In the genomic region with DNA sequence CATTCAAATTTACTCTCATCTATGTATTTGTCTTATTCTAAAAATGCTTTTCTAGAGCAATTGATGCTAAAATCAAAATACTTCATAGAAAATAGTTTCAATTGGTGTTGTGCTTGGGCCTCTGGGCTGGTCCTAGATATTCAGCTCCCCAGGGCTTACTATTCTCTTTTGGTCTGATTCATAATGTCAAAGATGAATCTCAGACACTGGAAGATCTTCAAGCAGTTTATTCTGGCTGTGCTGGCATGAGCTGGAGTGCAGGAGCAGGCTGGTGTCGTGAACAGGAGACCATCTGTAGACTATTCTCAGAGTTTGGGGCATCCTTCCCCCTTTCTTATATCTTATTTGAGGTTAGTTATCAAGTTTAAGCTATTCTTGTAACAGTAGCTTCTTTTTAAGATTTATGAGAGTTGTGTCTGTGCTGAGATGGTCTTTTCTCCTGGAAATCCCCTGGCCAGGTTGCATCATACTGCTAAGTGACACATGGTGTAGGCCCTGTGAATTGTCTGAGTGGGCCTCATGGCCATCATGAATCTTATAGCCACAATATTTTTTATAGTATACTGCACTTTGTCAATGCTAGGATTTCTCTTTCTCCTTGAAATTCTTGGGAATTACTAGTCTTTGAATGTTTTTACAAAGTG, we compare ENCODE assay signal across 21 cellular contexts.
DNase-seq lines count a peak whose midpoint lies in the region; ATAC-seq and TF ChIP-seq lines count a peak whose summit lies in the region.
"Had no signal": no experiment of that assay in that cellular context is flagged by ENCODE, and none has a peak within 500 bp of the region (broad histone marks: within the 10 kb centered on the region; RNA-seq: fewer than 3 reads in every experiment).

No MANE protein-coding gene starts in this region.

- H3K9me3 ChIP-seq in trophoblast cell (ENCODE audit: insufficient read depth, low read depth, low read length) (no peaks in the 10 kb centered on the region), left lung (no peaks in the 10 kb centered on the region)
- H3K9me3 ChIP-seq: Peyer's patch, testis had no signal

- H3K79me1 ChIP-seq in trophoblast cell (ENCODE audit: low read length): peaks cover 2% of the 10 kb centered on the region

- no peak overlapping the region for H2BK120ac ChIP-seq in trophoblast cell (ENCODE audit: insufficient read depth, low read length, poor library complexity)

- H3K27ac ChIP-seq in trophoblast cell (ENCODE audit: low read depth, low read length): no peak overlapping the region
- no peak overlapping the region for H3K27ac ChIP-seq in left lung
- H3K27ac ChIP-seq: 22Rv1, hepatocyte, Peyer's patch, testis had no signal

- H3K4me1 ChIP-seq in trophoblast cell (ENCODE audit: control insufficient read depth in 1 of 2, insufficient read depth in 2 of 2, low read length in 2 of 2) (no peaks in the 10 kb centered on the region), left lung (no peaks in the 10 kb centered on the region)
- H3K4me1 ChIP-seq: Peyer's patch, testis had no signal

- no peak overlapping the region for H3K4ac ChIP-seq in trophoblast cell (ENCODE audit: low read depth, low read length)

- H3K36me3 ChIP-seq in trophoblast cell (ENCODE audit: control insufficient read depth in 1 of 2, insufficient read depth in 2 of 2, low read length in 2 of 2) (no peaks in the 10 kb centered on the region), left lung (no peaks in the 10 kb centered on the region)
- H3K36me3 ChIP-seq: Peyer's patch had no signal

- H3K4me3 ChIP-seq in trophoblast cell (ENCODE audit: low read depth, low read length) (no peak overlapping the region), left lung (no peak overlapping the region)
- H3K4me3 ChIP-seq: hepatocyte, Peyer's patch, testis had no signal

- H2AFZ ChIP-seq in trophoblast cell (ENCODE audit: insufficient read depth, low read length, poor library complexity): no peak overlapping the region
- H2AFZ ChIP-seq: hepatocyte had no signal

- intact Hi-C loops in left lung (cut with DNase I): no loop called here

- no peak overlapping the region for H2BK12ac ChIP-seq in trophoblast cell (ENCODE audit: low read length)

- no peak overlapping the region for H3K14ac ChIP-seq in trophoblast cell (ENCODE audit: low read length)

- H4K12ac ChIP-seq in trophoblast cell (ENCODE audit: low read depth, low read length): no peak overlapping the region

- no peak overlapping the region for H3K18ac ChIP-seq in trophoblast cell (ENCODE audit: low read length)

- no peak overlapping the region for H4K91ac ChIP-seq in trophoblast cell (ENCODE audit: low read depth, low read length)

- no peak overlapping the region for H3K9ac ChIP-seq in trophoblast cell (ENCODE audit: low read length)

- H3K27me3 ChIP-seq in trophoblast cell (ENCODE audit: insufficient read depth, low read length) (no peaks in the 10 kb centered on the region), left lung (no peaks in the 10 kb centered on the region)
- H3K27me3 ChIP-seq: hepatocyte, Peyer's patch, testis had no signal

- no peak overlapping the region for H4K8ac ChIP-seq in trophoblast cell (ENCODE audit: low read depth, low read length)

- peak; percentile 6 for DNase-seq in DMS 273 (lab: John Stamatoyannopoulos, UW; ENCODE audit: unreplicated experiment)
- DNase-seq in DMS 273 treated with DMSO at 0.1 percent for 48 hours (lab: John Stamatoyannopoulos, UW): no peak
- DNase-seq in T1000 (lab: John Stamatoyannopoulos, UW): peak; percentile 15
- no peak for DNase-seq in trophoblast cell
- no peak for DNase-seq in left lung
- DNase-seq: activated CD4-positive, alpha-beta T cell treated with anti-CD3 and anti-CD28 coated beads, Interleukin-2, amount 50 U/mL, for 1 hour; activated naive CD4-positive, alpha-beta T cell treated with anti-CD3 and anti-CD28 coated beads for 36 hours; activated T-cell treated with anti-CD3 and anti-CD28 coated beads for 4 hours; H7; islet precursor cell; natural killer cell; NCI-H1436; NCI-H774; Peyer's patch; SW 1271; testis had no signal

- no peak for TF ChIP-seq CTCF in left lung (IDR thresholded peaks at IDR 0.05)

- no CpG with 5 or more reads among the region's 1 CpG for WGBS in trophoblast cell (ENCODE audit: extremely low coverage, insufficient coverage, insufficient read length)

- no peaks in the 10 kb centered on the region for H3K79me2 ChIP-seq in trophoblast cell (ENCODE audit: control insufficient read depth, insufficient read depth, low read length, poor library complexity)
- H3K79me2 ChIP-seq: hepatocyte had no signal

- H3K23ac ChIP-seq in trophoblast cell (ENCODE audit: low read length): no peak overlapping the region

- peak overlapping the region; percentile 3 for H2BK5ac ChIP-seq in trophoblast cell (ENCODE audit: low read depth, low read length, poor library complexity)

- H2AK5ac ChIP-seq in trophoblast cell (ENCODE audit: low read length): no peak overlapping the region

- H3K4me2 ChIP-seq in trophoblast cell (ENCODE audit: low read length): no peak overlapping the region
- H3K4me2 ChIP-seq: hepatocyte had no signal

- peak; percentile 72 for ATAC-seq in HG02884 (IDR thresholded peaks at IDR 0.05; ENCODE audit: unreplicated experiment)
- ATAC-seq in left lung: no peak
- ATAC-seq in GM19395 (IDR thresholded peaks at IDR 0.05; ENCODE audit: unreplicated experiment): no peak
- no peak for ATAC-seq in GM18519 (IDR thresholded peaks at IDR 0.05; ENCODE audit: low FRiP score, unreplicated experiment)
- ATAC-seq: natural killer cell had no signal

Comparison
In these comparisons a context has a peak if more than half of its experiments do, and no peak if none do; other contexts are left out.
1. DNase-seq: peak in DMS 273 (single experiment) and T1000 (single experiment); none in DMS 273 treated with DMSO at 0.1 percent for 48 hours (single experiment), trophoblast cell (0 of 2) and left lung (0 of 2).